Comparison of ENCODE assay signal across 8 cellular contexts in genomic region chr4:93187892-93188291, GRCh38.
"Had no signal": no experiment of that assay in that cellular context is flagged by ENCODE, and none has a peak within 500 bp of the region (broad histone marks: within the 10 kb centered on the region; RNA-seq: fewer than 3 reads in every experiment).

No MANE protein-coding gene starts in this region.

- H3K36me3 ChIP-seq: HAP-1 had no signal

- DNase-seq: GM23248, GOT3, H7, HFFc6, IMR-90 had no signal

- H3K4me3 ChIP-seq: GM23248, HAP-1, K562 had no signal

- H3K9ac ChIP-seq: GM23248 had no signal

- ATAC-seq: HCT116, K562 had no signal

- H2AFZ ChIP-seq: GM23248 had no signal

- H3K4me1 ChIP-seq: HAP-1 had no signal

- H3K9me3 ChIP-seq: HAP-1 had no signal

- H3K27ac ChIP-seq: GM23248 had no signal
